In the genomic region with DNA sequence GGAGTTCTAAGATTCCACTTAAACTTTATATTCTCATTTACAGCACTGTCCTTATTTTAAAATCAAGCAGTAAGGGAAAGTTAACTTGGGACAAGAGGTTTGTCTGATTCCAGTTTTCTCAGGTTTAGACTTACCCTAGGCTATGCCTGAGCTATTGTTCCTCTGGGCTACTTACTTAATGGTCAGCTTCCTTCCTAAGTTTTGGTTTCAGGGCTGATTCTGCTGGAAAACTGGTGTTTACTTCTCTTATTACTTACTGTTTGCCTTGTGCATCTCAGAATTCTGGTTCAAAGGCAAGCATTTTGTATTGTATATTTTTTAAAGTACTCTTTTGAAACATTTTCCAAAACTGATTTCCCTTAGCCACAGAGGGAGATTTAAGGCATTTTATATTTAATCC, we compare ENCODE assay signal across 21 cellular contexts.
DNase-seq lines count a peak whose midpoint lies in the region; ATAC-seq, FAIRE-seq and TF ChIP-seq lines count a peak whose summit lies in the region.
"Had no signal": no experiment of that assay in that cellular context is flagged by ENCODE, and none has a peak within 500 bp of the region (broad histone marks: within the 10 kb centered on the region; RNA-seq: fewer than 3 reads in every experiment).

No MANE protein-coding gene starts in this region.

- TF ChIP-seq POLR2A in H54 (IDR thresholded peaks at IDR 0.05; ENCODE audit: low read depth, low read length), result no peak

- H3K36me3 ChIP-seq in adipocyte (ENCODE audit: control insufficient read depth, insufficient read depth, low read length, severe bottlenecking), result peaks cover 3% of the 10 kb centered on the region
- H3K36me3 ChIP-seq in keratinocyte (ENCODE audit: control insufficient read depth in 2 of 2, extremely low read depth in 1 of 2, insufficient read depth in 2 of 2, low read length in 2 of 2), result peaks cover 0 to 1% of the 10 kb centered on the region in 2 experiments
- no peaks in the 10 kb centered on the region for H3K36me3 ChIP-seq in smooth muscle cell (ENCODE audit: low read depth)
- H3K36me3 ChIP-seq: BE2C, breast epithelium, neural progenitor cell, right atrium auricular region, vagina had no signal

- H4K20me1 ChIP-seq in keratinocyte (ENCODE audit: control insufficient read depth, extremely low read depth, insufficient read depth, low read length), result no peaks in the 10 kb centered on the region
- H4K20me1 ChIP-seq in smooth muscle cell (ENCODE audit: low read depth), result no peaks in the 10 kb centered on the region

- no peak overlapping the region for H3K9ac ChIP-seq in adipocyte (ENCODE audit: low read length)
- H3K9ac ChIP-seq in keratinocyte (ENCODE audit: control insufficient read depth, extremely low read depth, insufficient read depth, low read length), result no peak overlapping the region
- H3K9ac ChIP-seq in smooth muscle cell (ENCODE audit: low read depth), result peak overlapping the region; percentile 18
- H3K9ac ChIP-seq: neural progenitor cell had no signal

- H3K9me1 ChIP-seq in keratinocyte (ENCODE audit: control insufficient read depth, extremely low read depth, insufficient read depth, low read length), result no peaks in the 10 kb centered on the region

- ATAC-seq in HG02642 (IDR thresholded peaks at IDR 0.05; ENCODE audit: poor library complexity, unreplicated experiment), result no peak
- ATAC-seq in HG03135 (IDR thresholded peaks at IDR 0.05; ENCODE audit: unreplicated experiment), result no peak
- ATAC-seq: activated CD4-positive, CD25-positive, alpha-beta regulatory T cell treated with anti-CD3 and anti-CD28 coated beads, Interleukin-2, amount 50 U/mL, for 24 hours; activated naive CD8-positive, alpha-beta T cell treated with anti-CD3 and anti-CD28 coated beads, Interleukin-2, amount 50 U/mL, for 24 hours; activated T-helper 17 cell treated with anti-CD3 and anti-CD28 coated beads, Interleukin-2, amount 50 U/mL, for 72 hours had no signal

- H3K27me3 ChIP-seq in adipocyte (replicated peaks; ENCODE audit: control insufficient read depth, insufficient read depth, low read length) (no peaks in the 10 kb centered on the region), keratinocyte (ENCODE audit: control insufficient read depth, extremely low read depth, insufficient read depth, low read length) (no peaks in the 10 kb centered on the region), smooth muscle cell (ENCODE audit: low read depth) (no peaks in the 10 kb centered on the region)
- H3K27me3 ChIP-seq: BE2C, breast epithelium, neural progenitor cell, right atrium auricular region, vagina had no signal

- H2AFZ ChIP-seq in keratinocyte (ENCODE audit: control insufficient read depth, low read length), result no peak overlapping the region
- H2AFZ ChIP-seq in smooth muscle cell (ENCODE audit: low read depth), result no peak overlapping the region
- H2AFZ ChIP-seq: neural progenitor cell had no signal

- dilution Hi-C loops in keratinocyte (cut with MboI; ENCODE audit: extremely low pct_ligation_motif_present, low sequenced_read_pairs), result no loop called here

- FAIRE-seq in H54 (lab: Jason Lieb, UNC) (peak; percentile 60), keratinocyte (lab: Jason Lieb, UNC) (peak; percentile 49), frontal cortex (lab: Jason Lieb, UNC) (no peak)

- no peak overlapping the region for H3K4me3 ChIP-seq in adipocyte (ENCODE audit: low read length)
- H3K4me3 ChIP-seq in keratinocyte (ENCODE audit: control insufficient read depth in 2 of 3, extremely low read depth in 1 of 3, insufficient read depth in 2 of 3, low read depth in 1 of 3, low read length in 3 of 3), result no peak overlapping the region
- H3K4me3 ChIP-seq in smooth muscle cell, result no peak overlapping the region
- H3K4me3 ChIP-seq: breast epithelium, neural progenitor cell, right atrium auricular region, SK-N-MC, vagina had no signal

- peaks cover 44% of the 10 kb centered on the region for H3F3A ChIP-seq in smooth muscle cell (ENCODE audit: low read depth)

- no peak for DNase-seq in H54 (ENCODE audit: insufficient read length, low spot score)
- DNase-seq in adipocyte (ENCODE audit: low read depth), result peak; percentile 43
- no peak for DNase-seq in keratinocyte (ENCODE audit: low read depth, low spot score)
- no peak for DNase-seq in smooth muscle cell (lab: John Stamatoyannopoulos, UW; ENCODE audit: unreplicated experiment)
- DNase-seq in frontal cortex (ENCODE audit: low spot score in 2 of 2), result no peak
- DNase-seq: activated naive CD8-positive, alpha-beta T cell treated with anti-CD3 and anti-CD28 coated beads, Interleukin-2, amount 50 U/mL, for 24 hours; BE2C; hypothalamus; Kasumi-1; kidney glomerular epithelial cell; NCI-H524 treated with DMSO at 0.1 percent for 48 hours; T-helper 9 cell had no signal

- H3K4me2 ChIP-seq in keratinocyte (ENCODE audit: control insufficient read depth, extremely low read depth, insufficient read depth, low read depth, low read length), result no peak overlapping the region
- H3K4me2 ChIP-seq in smooth muscle cell, result peak overlapping the region; percentile 72
- H3K4me2 ChIP-seq: neural progenitor cell had no signal

- no peak for TF ChIP-seq CTCF in keratinocyte (optimal IDR thresholded peaks at IDR 0.05 in 1 of 3, IDR thresholded peaks at IDR 0.05 in 1 of 3, conservative IDR thresholded peaks at IDR 0.05 in 1 of 3; ENCODE audit: extremely low read depth in 1 of 3, insufficient read depth in 2 of 3, low read length in 3 of 3)
- no peak for TF ChIP-seq CTCF in smooth muscle cell (IDR thresholded peaks at IDR 0.05; ENCODE audit: borderline replicate concordance, insufficient read depth, poor library complexity, severe bottlenecking)

- H3K4me1 ChIP-seq in adipocyte (ENCODE audit: control insufficient read depth, insufficient read depth, low read length) (peaks cover 67% of the 10 kb centered on the region), keratinocyte (ENCODE audit: control insufficient read depth, extremely low read depth, insufficient read depth, low read length) (peaks cover 55% of the 10 kb centered on the region), smooth muscle cell (ENCODE audit: low read depth) (peaks cover 35% of the 10 kb centered on the region)
- H3K4me1 ChIP-seq: BE2C, neural progenitor cell had no signal

- H3K79me2 ChIP-seq in keratinocyte (ENCODE audit: control insufficient read depth, insufficient read depth, low read length) (no peaks in the 10 kb centered on the region), smooth muscle cell (ENCODE audit: low read depth) (no peaks in the 10 kb centered on the region)

- H3K9me3 ChIP-seq in adipocyte (ENCODE audit: control insufficient read depth, low read length) (no peaks in the 10 kb centered on the region), keratinocyte (ENCODE audit: control insufficient read depth, low read depth, low read length) (no peaks in the 10 kb centered on the region), smooth muscle cell (replicated peaks; ENCODE audit: low read depth) (no peaks in the 10 kb centered on the region)
- H3K9me3 ChIP-seq: BE2C, breast epithelium, right atrium auricular region, vagina had no signal

- H3K27ac ChIP-seq in keratinocyte (ENCODE audit: control insufficient read depth, insufficient read depth, low read length) (no peak overlapping the region), smooth muscle cell (ENCODE audit: low read depth) (peak overlapping the region; percentile 90)
- H3K27ac ChIP-seq: breast epithelium, neural progenitor cell, SK-N-MC, vagina had no signal
